ENCODE assay signal across 1 cellular context in genomic region chr16:54244061-54244886, GRCh38.
TF ChIP-seq lines count a peak whose summit lies in the region.

No MANE protein-coding gene starts in this region.

TF ChIP-seq in HEK293, 187 proteins besides CTCF, POLR2A, EP300 and RAD21 (continued from another document):
- TF ChIP-seq ZBTB6 (tag by site-specific recombination; IDR thresholded peaks at IDR 0.05) (0 out of 2 replicates have a peak, but pooled peaks have one; percentile 15), SP7 (tag by site-specific recombination; IDR thresholded peaks at IDR 0.05) (peak; percentile 54), ZNF155 (tag by site-specific recombination; IDR thresholded peaks at IDR 0.05) (no peak), ZNF133 (tag by site-specific recombination; IDR thresholded peaks at IDR 0.05) (no peak)
